Comparison of ENCODE assay signal across 8 cellular contexts in the genomic region with DNA sequence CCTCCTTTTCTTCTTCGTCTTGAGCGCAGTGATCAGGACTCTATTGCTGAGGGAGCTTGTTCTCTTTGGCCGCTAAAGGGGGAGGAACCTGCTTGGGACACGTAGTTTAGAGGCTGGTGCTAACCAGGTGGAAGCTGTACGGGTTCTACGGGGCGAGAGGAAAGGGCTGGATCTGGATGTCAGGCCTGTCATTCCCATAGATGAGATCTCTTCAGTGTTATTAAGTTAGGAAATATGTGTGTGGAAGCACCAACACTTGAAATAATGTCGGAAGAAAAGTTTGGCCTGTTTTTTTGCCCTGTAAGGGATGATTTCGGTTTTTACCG. TPM values are rescaled to one million over a fixed set of nuclear protein-coding genes. Genes with fewer than 3 reads are reported as not detected.
DNase-seq lines count a peak whose midpoint lies in the region; ATAC-seq lines count a peak whose summit lies in the region.

No MANE protein-coding gene starts in this region.

- peak; percentile 25 for DNase-seq in DMS153 treated with DMSO at 0.1 percent for 48 hours (lab: John Stamatoyannopoulos, UW; ENCODE audit: unreplicated experiment)
- DNase-seq in SHP77 (lab: John Stamatoyannopoulos, UW), result peak; percentile 59 to 73
- peak; percentile 70 for DNase-seq in cerebellar cortex (ENCODE audit: low spot score)
- DNase-seq in left lobe of liver (ENCODE audit: low spot score), result no peak
- DNase-seq in stimulated activated naive B cell treated with anti-CD40 and anti-IgM and Interleukin-4, amounts not matched to agents 10 μg/mL and 1 μg/mL and 100 μg/mL, for 72 hours, result no peak
- DNase-seq in NCI-H2107 treated with DMSO at 0.1 percent for 48 hours (lab: John Stamatoyannopoulos, UW; ENCODE audit: unreplicated experiment), result no peak

- H3K27me3 Mint-ChIP-seq in stimulated activated naive B cell treated with anti-CD40 and anti-IgM and Interleukin-4, amounts not matched to agents 10 μg/mL and 1 μg/mL and 100 μg/mL, for 72 hours, result no peaks in the 10 kb centered on the region

- H3K9me3 Mint-ChIP-seq in stimulated activated naive B cell treated with anti-CD40 and anti-IgM and Interleukin-4, amounts not matched to agents 10 μg/mL and 1 μg/mL and 100 μg/mL, for 72 hours, result no peaks in the 10 kb centered on the region

- H3K4me1 Mint-ChIP-seq in stimulated activated naive B cell treated with anti-CD40 and anti-IgM and Interleukin-4, amounts not matched to agents 10 μg/mL and 1 μg/mL and 100 μg/mL, for 72 hours, result peaks cover 31 to 45% of the 10 kb centered on the region in 2 donors

- peaks cover 12 to 26% of the 10 kb centered on the region in 2 donors for H3K36me3 Mint-ChIP-seq in stimulated activated naive B cell treated with anti-CD40 and anti-IgM and Interleukin-4, amounts not matched to agents 10 μg/mL and 1 μg/mL and 100 μg/mL, for 72 hours

- peak; percentile 39 for ATAC-seq in GM19043 (IDR thresholded peaks at IDR 0.05; ENCODE audit: low read depth, unreplicated experiment)
- ATAC-seq in HG03139 (IDR thresholded peaks at IDR 0.05; ENCODE audit: unreplicated experiment), result peak; percentile 28
- peak; percentile 82 for ATAC-seq in left lobe of liver
- ATAC-seq in stimulated activated naive B cell treated with anti-CD40 and anti-IgM and Interleukin-4, amounts not matched to agents 10 μg/mL and 1 μg/mL and 100 μg/mL, for 72 hours (replicated peaks), result peak; percentile 51 to 60

- H3K27ac Mint-ChIP-seq in stimulated activated naive B cell treated with anti-CD40 and anti-IgM and Interleukin-4, amounts not matched to agents 10 μg/mL and 1 μg/mL and 100 μg/mL, for 72 hours, result peak overlapping the region; percentile 99

- H3K4me3 Mint-ChIP-seq in stimulated activated naive B cell treated with anti-CD40 and anti-IgM and Interleukin-4, amounts not matched to agents 10 μg/mL and 1 μg/mL and 100 μg/mL, for 72 hours, result peak overlapping the region; percentile 97 to 98

RNA-seq across cellular contexts. Expression of a gene that starts 0.6 kb away (rescaled TPM):
- 40.1 TPM for total RNA-seq in left lobe of liver

RNA-seq across cellular contexts. Expression of a gene that starts 32.0 kb away (rescaled TPM):
- 46.4 TPM for total RNA-seq in left lobe of liver

RNA-seq across cellular contexts. Expression of a gene that starts 32.6 kb away (rescaled TPM):
- 4.7 TPM for total RNA-seq in left lobe of liver

RNA-seq across cellular contexts. Expression of a gene that starts 37.5 kb away (rescaled TPM):
- 0.13 TPM for total RNA-seq in left lobe of liver

Comparison
In these comparisons a context has a peak if more than half of its experiments do, and no peak if none do; other contexts are left out.
1. DNase-seq: peak in DMS153 treated with DMSO at 0.1 percent for 48 hours (single experiment), SHP77 (2 of 2) and cerebellar cortex (single experiment); none in left lobe of liver (single experiment), stimulated activated naive B cell treated with anti-CD40 and anti-IgM and Interleukin-4, amounts not matched to agents 10 μg/mL and 1 μg/mL and 100 μg/mL, for 72 hours (single experiment) and NCI-H2107 treated with DMSO at 0.1 percent for 48 hours (single experiment).
2. ATAC-seq: peak in every context shown above with its lines; median percentile 82 in left lobe of liver; 56 in stimulated activated naive B cell treated with anti-CD40 and anti-IgM and Interleukin-4, amounts not matched to agents 10 μg/mL and 1 μg/mL and 100 μg/mL, for 72 hours; 39 in GM19043; 28 in HG03139.